ENCODE assay signal across 31 cellular contexts in genomic region chr3:64363842-64364241, GRCh38.
"Had no signal": no experiment of that assay in that cellular context is flagged by ENCODE, and none has a peak within 500 bp of the region (broad histone marks: within the 10 kb centered on the region; RNA-seq: fewer than 3 reads in every experiment).

No MANE protein-coding gene starts in this region.

- ATAC-seq: left cardiac atrium; left lobe of liver; left ventricle myocardium superior; lower lobe of right lung; mucosa of descending colon; naive thymus-derived CD4-positive, alpha-beta T cell; natural killer cell treated with Interleukin-12 subunit alpha and Interleukin-12 subunit beta and Interleukin-15 and Interleukin-18, amount 100 ng/mL, for 72 hours; pancreas; right cardiac atrium; sciatic nerve; stimulated activated naive B cell treated with anti-CD40 and anti-IgM and Interleukin-4, amounts not matched to agents 10 μg/mL and 1 μg/mL and 100 μg/mL, for 72 hours; stimulated activated naive CD8-positive, alpha-beta T cell treated with anti-CD3 and anti-CD28 coated beads, Interleukin-15, Interleukin-2, amounts not matched to agents 100 U/mL and 50 U/mL, for 24 hours had no signal

- H3K27me3 Mint-ChIP-seq: natural killer cell treated with Interleukin-12 subunit alpha and Interleukin-12 subunit beta and Interleukin-15 and Interleukin-18, amount 100 ng/mL, for 72 hours; stimulated activated naive B cell treated with anti-CD40 and anti-IgM and Interleukin-4, amounts not matched to agents 10 μg/mL and 1 μg/mL and 100 μg/mL, for 72 hours had no signal

- H3K27ac ChIP-seq: hepatocyte, lower lobe of right lung, pancreas, prostate gland, skin epidermis, stomach, testis, thyroid gland, transverse colon, vagina had no signal

- H2AFZ ChIP-seq: hepatocyte had no signal

- H3K27ac Mint-ChIP-seq: naive thymus-derived CD4-positive, alpha-beta T cell; natural killer cell treated with Interleukin-12 subunit alpha and Interleukin-12 subunit beta and Interleukin-15 and Interleukin-18, amount 100 ng/mL, for 72 hours; stimulated activated naive B cell treated with anti-CD40 and anti-IgM and Interleukin-4, amounts not matched to agents 10 μg/mL and 1 μg/mL and 100 μg/mL, for 72 hours had no signal

- H3K36me3 ChIP-seq: lower lobe of right lung, pancreas, prostate gland, stomach, thyroid gland, transverse colon, upper lobe of left lung, vagina had no signal

- H3K27me3 ChIP-seq: hepatocyte, pancreas, stomach, testis, thyroid gland, transverse colon, upper lobe of left lung, vagina had no signal

- H3K9me3 ChIP-seq: lower lobe of right lung, mucosa of descending colon, pancreas, prostate gland, stomach, testis, thyroid gland, transverse colon, upper lobe of left lung, vagina had no signal

- H3K9me3 Mint-ChIP-seq: naive thymus-derived CD4-positive, alpha-beta T cell; natural killer cell treated with Interleukin-12 subunit alpha and Interleukin-12 subunit beta and Interleukin-15 and Interleukin-18, amount 100 ng/mL, for 72 hours; stimulated activated naive B cell treated with anti-CD40 and anti-IgM and Interleukin-4, amounts not matched to agents 10 μg/mL and 1 μg/mL and 100 μg/mL, for 72 hours had no signal

- H3K4me1 Mint-ChIP-seq: naive thymus-derived CD4-positive, alpha-beta T cell; stimulated activated naive B cell treated with anti-CD40 and anti-IgM and Interleukin-4, amounts not matched to agents 10 μg/mL and 1 μg/mL and 100 μg/mL, for 72 hours had no signal

- H3K4me3 ChIP-seq: hepatocyte, lower lobe of right lung, mucosa of descending colon, pancreas, prostate gland, skin epidermis, stomach, testis, thyroid gland, transverse colon, upper lobe of left lung, vagina had no signal

- H3K79me2 ChIP-seq: hepatocyte had no signal

- DNase-seq: kidney glomerular epithelial cell; left cardiac atrium; left ventricle myocardium superior; lower lobe of right lung; mammary epithelial cell; midbrain; mucosa of descending colon; naive thymus-derived CD4-positive, alpha-beta T cell; nucleus accumbens; pancreas; posterior cingulate gyrus; retina; right cardiac atrium; stimulated activated CD4-positive, alpha-beta T cell treated with anti-CD3 and anti-CD28 coated beads, Interleukin-12 subunit alpha, Interleukin-12 subunit beta, amount 100 ng/mL, for 4 hours; stimulated activated CD4-positive, alpha-beta T cell treated with anti-CD3 and anti-CD28 coated beads, Interleukin-15, amount 100 ng/mL, for 24 hours; stimulated activated CD4-positive, alpha-beta T cell treated with anti-CD3 and anti-CD28 coated beads, Interleukin-2, amount 100 ng/mL, for 24 hours; stimulated activated CD4-positive, alpha-beta T cell treated with anti-CD3 and anti-CD28 coated beads, Interleukin-4, amount 100 ng/mL, for 1 hour; stimulated activated naive B cell treated with anti-CD40 and anti-IgM and Interleukin-4, amounts not matched to agents 10 μg/mL and 1 μg/mL and 100 μg/mL, for 72 hours; stimulated activated naive CD8-positive, alpha-beta T cell treated with anti-CD3 and anti-CD28 coated beads, Interleukin-15, Interleukin-2, amounts not matched to agents 100 U/mL and 50 U/mL, for 24 hours; stomach; testis; thyroid gland; transverse colon; upper lobe of left lung had no signal

- H3K36me3 Mint-ChIP-seq: naive thymus-derived CD4-positive, alpha-beta T cell; natural killer cell treated with Interleukin-12 subunit alpha and Interleukin-12 subunit beta and Interleukin-15 and Interleukin-18, amount 100 ng/mL, for 72 hours; stimulated activated naive B cell treated with anti-CD40 and anti-IgM and Interleukin-4, amounts not matched to agents 10 μg/mL and 1 μg/mL and 100 μg/mL, for 72 hours had no signal

- H3K4me3 Mint-ChIP-seq: naive thymus-derived CD4-positive, alpha-beta T cell; natural killer cell treated with Interleukin-12 subunit alpha and Interleukin-12 subunit beta and Interleukin-15 and Interleukin-18, amount 100 ng/mL, for 72 hours; stimulated activated naive B cell treated with anti-CD40 and anti-IgM and Interleukin-4, amounts not matched to agents 10 μg/mL and 1 μg/mL and 100 μg/mL, for 72 hours had no signal

- H3K4me2 ChIP-seq: hepatocyte had no signal

- H3K4me1 ChIP-seq: lower lobe of right lung, prostate gland, testis, thyroid gland, transverse colon, vagina had no signal
